ENCODE assay signal across 8 cellular contexts in the genomic region with DNA sequence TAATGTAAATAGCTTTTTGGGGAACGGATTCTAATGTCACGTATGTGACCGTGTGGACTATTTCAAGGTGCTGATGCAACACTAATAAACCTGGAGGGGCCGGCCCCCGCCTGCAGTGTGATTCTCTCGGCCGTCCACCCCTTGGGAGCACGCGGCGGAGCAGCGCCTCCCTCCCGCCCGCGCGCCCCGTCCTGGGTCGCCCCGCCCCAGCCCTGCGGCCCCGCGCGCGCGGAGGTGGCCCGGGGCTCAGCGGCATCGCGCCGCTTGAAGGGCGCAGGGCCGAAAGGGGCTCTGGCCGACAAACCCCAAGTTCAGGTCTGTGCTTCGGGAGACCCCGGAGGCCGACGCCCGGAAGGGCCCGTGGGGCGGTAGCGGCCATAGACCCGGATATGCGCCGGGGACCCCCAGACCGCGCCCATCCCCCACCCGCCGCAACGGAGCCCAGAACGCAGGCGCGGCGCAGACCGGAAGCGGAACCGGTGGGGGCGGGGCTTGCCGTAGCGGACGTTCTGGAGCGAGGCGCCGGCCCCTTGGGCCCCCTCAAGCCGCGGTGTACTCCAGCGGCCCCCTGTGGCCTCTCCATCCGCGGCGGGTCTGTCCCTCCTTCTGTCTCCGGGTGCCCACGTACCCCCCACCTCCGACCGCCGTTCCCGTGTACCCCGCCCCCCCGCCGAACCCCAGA. TPM values are rescaled to one million over a fixed set of nuclear protein-coding genes. Genes with fewer than 3 reads are reported as not detected.
A peak's percentile ranks its signal among the peaks of the same experiment; 100 is the strongest.
DNase-seq lines count a peak whose midpoint lies in the region; ATAC-seq and TF ChIP-seq lines count a peak whose summit lies in the region.

A gene with protein sequence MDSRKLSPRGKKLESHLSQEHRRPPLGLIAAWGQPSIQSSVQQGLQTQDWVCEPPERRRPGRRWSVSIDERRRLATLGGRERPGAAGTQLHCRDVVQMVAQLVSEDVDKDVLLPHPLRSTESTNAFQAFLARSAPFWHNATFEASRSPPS (plus strand): TSS at position 495 of the 682 bp plus-strand sequence. CDS start 803 bp downstream, outside the sequence.

- peak in 1 of 4 donors; percentile 21 for TF ChIP-seq POLR2A in stomach (IDR thresholded peaks at IDR 0.05)

- ATAC-seq in GM21717 (IDR thresholded peaks at IDR 0.05; ENCODE audit: unreplicated experiment): peak; percentile 72

- no peaks in the 10 kb centered on the region for H4K20me1 ChIP-seq in neural progenitor cell (ENCODE audit: low read depth)

- H3K27ac Mint-ChIP-seq in neural progenitor cell: peak within 1 kb of the TSS; percentile 87

- DNase-seq in DMS79 (lab: John Stamatoyannopoulos, UW): peak; percentile 73
- DNase-seq in RWPE1 (ENCODE audit: low spot score): peak; percentile 73
- DNase-seq in activated T-helper 9 cell treated with anti-CD3 and anti-CD28 coated beads, Interleukin-2, amount 50 U/mL, for 16 hours (ENCODE audit: low read depth): peak; percentile 87
- DNase-seq in fibroblast of the conjunctiva (ENCODE audit: low read depth): peak; percentile 54
- peak; percentile 84 for DNase-seq in neural progenitor cell (ENCODE audit: low spot score)
- DNase-seq in stomach: peak; percentile 89

- peaks cover 3% of the 10 kb centered on the region for H3F3A ChIP-seq in neural progenitor cell (ENCODE audit: low read depth)

- H3K27ac ChIP-seq in KOPT-K1 (ENCODE audit: low read depth, low read length, poor library complexity, severe bottlenecking) (peak within 1 kb of the TSS; percentile 93), RWPE1 (peak within 1 kb of the TSS; percentile 85), neural progenitor cell (no peak within 1 kb of the TSS), stomach (peak within 1 kb of the TSS; percentile 80 to 94 (median 86))

- H3K27me3 ChIP-seq in neural progenitor cell (peaks cover 9% of the 10 kb centered on the region), stomach (no peaks in the 10 kb centered on the region)

- intact Hi-C loops in stomach (cut with DNase I; ENCODE audit: low total_unique reads): no loop called here

- peak within 1 kb of the TSS; percentile 88 for H3K4me2 ChIP-seq in neural progenitor cell

- H3K4me1 Mint-ChIP-seq in neural progenitor cell: peaks cover 9% of the 10 kb centered on the region

- H3K9me3 Mint-ChIP-seq in neural progenitor cell: peaks cover 31% of the 10 kb centered on the region

- no peaks in the 10 kb centered on the region for H3K79me2 ChIP-seq in neural progenitor cell (ENCODE audit: low read depth)

- peaks cover 28% of the 10 kb centered on the region for H3K36me3 ChIP-seq in KOPT-K1 (ENCODE audit: insufficient read depth, low read length)
- H3K36me3 ChIP-seq in neural progenitor cell: peaks cover 7% of the 10 kb centered on the region
- H3K36me3 ChIP-seq in stomach: peaks cover 6 to 40% (median 27%) of the 10 kb centered on the region in 4 donors

- H3K9ac ChIP-seq in neural progenitor cell: no peak within 1 kb of the TSS

- peak within 1 kb of the TSS; percentile 89 for H2AFZ ChIP-seq in neural progenitor cell (replicated peaks)

- no peak for TF ChIP-seq EP300 in stomach (IDR thresholded peaks at IDR 0.05)

- POLR2A ChIA-PET in RWPE1 (lab: Yijun Ruan, JAX; ENCODE audit: low non-redundant PET): no interaction called here

- peak within 1 kb of the TSS; percentile 55 for H3K4me3 ChIP-seq in neural progenitor cell
- H3K4me3 ChIP-seq in stomach: peak within 1 kb of the TSS; percentile 76 to 90 (median 80)

- 0 to 5% (median 1%) methylated on average over 8 to 77 of the region's 77 CpGs for WGBS in stomach, 5 donors

- H3K9me3 ChIP-seq in KOPT-K1 (ENCODE audit: insufficient read depth, low read length, poor library complexity, severe bottlenecking): no peaks in the 10 kb centered on the region
- peaks cover 5% of the 10 kb centered on the region for H3K9me3 ChIP-seq in neural progenitor cell (ENCODE audit: low read depth)
- peaks cover 0 to 26% (median 7%) of the 10 kb centered on the region in 4 donors for H3K9me3 ChIP-seq in stomach

- no peak for TF ChIP-seq CTCF in RWPE1 (conservative IDR thresholded peaks at IDR 0.05; ENCODE audit: low read depth)
- TF ChIP-seq CTCF in neural progenitor cell (IDR thresholded peaks at IDR 0.05): no peak
- TF ChIP-seq CTCF in stomach (IDR thresholded peaks at IDR 0.05): no peak

- H3K4me1 ChIP-seq in neural progenitor cell (peaks cover 4% of the 10 kb centered on the region), stomach (peaks cover 14 to 28% (median 22%) of the 10 kb centered on the region in 4 donors)

- H3K27me3 Mint-ChIP-seq in neural progenitor cell (ENCODE audit: insufficient read depth, low read depth): no peaks in the 10 kb centered on the region

- CTCF ChIA-PET in RWPE1 (lab: Yijun Ruan, JAX): no interaction called here

- H3K4me3 Mint-ChIP-seq in neural progenitor cell: peak within 1 kb of the TSS; percentile 84

- H3K36me3 Mint-ChIP-seq in neural progenitor cell: peaks cover 28% of the 10 kb centered on the region

RNA-seq across cellular contexts. Expression of the gene that starts here (rescaled TPM):
- total RNA-seq in neural progenitor cell (ENCODE audit: low replicate concordance): 0.84 TPM in 1 of 2 replicates, not detected in the other
- total RNA-seq in stomach: under 1 TPM in 1 of 5 donors, not detected in 4; 0.18 TPM
- polyA plus RNA-seq in stomach: under 1 TPM in 1 of 3 donors, not detected in 2; 0.35 TPM

Comparison
In these comparisons a context has a peak if more than half of its experiments do, and no peak if none do; other contexts are left out.
1. Peak in DNase-seq, H3K4me3 ChIP-seq and H3K4me2 ChIP-seq in neural progenitor cell; RNA of the gene not detected or under 1 TPM.
2. Peak in DNase-seq, H3K4me3 ChIP-seq and H3K27ac ChIP-seq in stomach; RNA of the gene not detected or under 1 TPM.